ENCODE assay signal across 20 cellular contexts in genomic region chr11:108857382-108857781, GRCh38.
DNase-seq lines count a peak whose midpoint lies in the region; ATAC-seq, FAIRE-seq and TF ChIP-seq lines count a peak whose summit lies in the region.
"Had no signal": no experiment of that assay in that cellular context is flagged by ENCODE, and none has a peak within 500 bp of the region (broad histone marks: within the 10 kb centered on the region; RNA-seq: fewer than 3 reads in every experiment).

No MANE protein-coding gene starts in this region.

- DNase-seq in HepG2 (ENCODE audit: low spot score) (no peak), endodermal cell (no peak), right lobe of liver (no peak), aorta (peak in 1 of 2 donors; percentile 47), D721Med (ENCODE audit: insufficient read length, low spot score) (no peak)
- DNase-seq in NK-92 treated with Interleukin-12 subunit alpha and Interleukin-12 subunit beta, amount 100 ng/mL, for 24 hours (lab: John Stamatoyannopoulos, UW) = no peak
- DNase-seq: activated CD4-positive, alpha-beta T cell treated with anti-CD3 and anti-CD28 coated beads, Interleukin-2, amount 50 U/mL, for 4 hours; activated effector memory CD4-positive, alpha-beta T cell treated with anti-CD3 and anti-CD28 coated beads, Interleukin-2, amount 50 U/mL, for 16 hours; activated naive CD8-positive, alpha-beta T cell treated with anti-CD3 and anti-CD28 coated beads, Interleukin-2, amount 50 U/mL, for 24 hours; H7; midbrain; NCI-H1436; T-helper 2 cell; uterus had no signal

- H3K4me1 Mint-ChIP-seq in endodermal cell = peaks cover 15% of the 10 kb centered on the region

- H3K4me1 ChIP-seq in liver (ENCODE audit: control insufficient read depth in 4 of 4, insufficient read depth in 4 of 4, low read length in 3 of 4) (no peaks in the 10 kb centered on the region), HepG2 (ENCODE audit: insufficient read depth, low read length) (no peaks in the 10 kb centered on the region), endodermal cell (ENCODE audit: control insufficient read depth, insufficient read depth, low read length) (peaks cover 3% of the 10 kb centered on the region), right lobe of liver (no peaks in the 10 kb centered on the region), aorta (ENCODE audit: control insufficient read depth in 1 of 2, insufficient read depth in 2 of 2, low read length in 2 of 2) (peaks cover 0 to 9% of the 10 kb centered on the region in 2 donors)
- H3K4me1 ChIP-seq: uterus had no signal

- TF ChIP-seq RAD21 in liver (IDR thresholded peaks at IDR 0.05) (no peak), HepG2 (CRISPR knock-in tag; IDR thresholded peaks at IDR 0.05) (no peak)

- no peak for FAIRE-seq in HepG2 (lab: Jason Lieb, UNC)
- no peak for FAIRE-seq in D721Med (lab: Jason Lieb, UNC)

- no peak for TF ChIP-seq EP300 in HepG2 (IDR thresholded peaks at IDR 0.05; ENCODE audit: low read depth in 2 of 2, low read length in 2 of 2)
- TF ChIP-seq EP300 in HepG2 (CRISPR knock-in tag; IDR thresholded peaks at IDR 0.05; ENCODE audit: borderline replicate concordance) = no peak

- intact Hi-C loops in HepG2 (cut with micrococcal nuclease; ENCODE audit: unreplicated experiment) = no loop called here
- intact Hi-C loops in right lobe of liver (cut with DNase I) = no loop called here
- intact Hi-C loops in aorta (cut with DNase I) = no loop called here

- TF ChIP-seq CTCF in liver (IDR thresholded peaks at IDR 0.05; ENCODE audit: low read depth, low read length, missing input control) = no peak
- no peak for TF ChIP-seq CTCF in HepG2 (CRISPR knock-in tag; IDR thresholded peaks at IDR 0.05)
- no peak for TF ChIP-seq CTCF in endodermal cell (conservative IDR thresholded peaks at IDR 0.05)
- TF ChIP-seq CTCF in right lobe of liver (IDR thresholded peaks at IDR 0.05) = no peak
- TF ChIP-seq CTCF in D721Med (IDR thresholded peaks at IDR 0.05; ENCODE audit: insufficient read depth, missing control alignments) = no peak

- ATAC-seq in HepG2 (no peak), right lobe of liver (peak; percentile 57 to 75 (median 67)), aorta (ENCODE audit: low FRiP score) (peak; percentile 56), GM18873 (IDR thresholded peaks at IDR 0.05; ENCODE audit: low FRiP score, unreplicated experiment) (no peak)
- ATAC-seq: activated naive CD8-positive, alpha-beta T cell treated with anti-CD3 and anti-CD28 coated beads, Interleukin-2, amount 50 U/mL, for 24 hours; gastroesophageal sphincter; Panc1 had no signal

- no peaks in the 10 kb centered on the region for H3K27me3 Mint-ChIP-seq in endodermal cell (ENCODE audit: insufficient read depth)
- H3K27me3 Mint-ChIP-seq: activated naive CD8-positive, alpha-beta T cell treated with anti-CD3 and anti-CD28 coated beads, Interleukin-2, amount 50 U/mL, for 24 hours had no signal

- no peak overlapping the region for H3K4me2 ChIP-seq in HepG2 (ENCODE audit: low read depth, low read length)

- H3K9me3 Mint-ChIP-seq in endodermal cell = no peaks in the 10 kb centered on the region
- H3K9me3 Mint-ChIP-seq: activated naive CD8-positive, alpha-beta T cell treated with anti-CD3 and anti-CD28 coated beads, Interleukin-2, amount 50 U/mL, for 24 hours; neural crest cell had no signal

- no peak overlapping the region for H3K9ac ChIP-seq in liver (ENCODE audit: low read depth in 1 of 2, low read length in 2 of 2)
- no peak overlapping the region for H3K9ac ChIP-seq in HepG2 (ENCODE audit: insufficient read depth, low read depth, low read length)
- no peak overlapping the region for H3K9ac ChIP-seq in endodermal cell (ENCODE audit: extremely low read depth, low read length, poor library complexity, severe bottlenecking)

- in situ Hi-C loops in HepG2 (cut with HindIII; ENCODE audit: extremely low pct_ligation_motif_present, low pct_unique_long_range_greater_than_20kb) = no loop called here

- H3K27ac ChIP-seq in liver (ENCODE audit: low read depth in 1 of 2, low read length in 2 of 2) (no peak overlapping the region), HepG2 (ENCODE audit: extremely low read length, insufficient read depth, low read length) (no peak overlapping the region), endodermal cell (ENCODE audit: low read depth, low read length) (peak overlapping the region; percentile 0), right lobe of liver (no peak overlapping the region), aorta (ENCODE audit: low read depth in 1 of 2, low read length in 2 of 2) (peak overlapping the region in 1 of 2 donors; percentile 8)
- H3K27ac ChIP-seq: gastroesophageal sphincter, uterus, VCaP had no signal

- POLR2A ChIA-PET in HepG2 (lab: Yijun Ruan, JAX) = no interaction called here

- H3K27ac Mint-ChIP-seq in endodermal cell = peak overlapping the region; percentile 18
- H3K27ac Mint-ChIP-seq: activated naive CD8-positive, alpha-beta T cell treated with anti-CD3 and anti-CD28 coated beads, Interleukin-2, amount 50 U/mL, for 24 hours had no signal

- no peak overlapping the region for H3K4me3 ChIP-seq in liver (ENCODE audit: low read depth in 1 of 3, low read length in 3 of 3)
- H3K4me3 ChIP-seq in HepG2 (replicated peaks in 1 of 3; ENCODE audit: insufficient read depth in 1 of 3, low read depth in 2 of 3, low read length in 3 of 3) = no peak overlapping the region
- H3K4me3 ChIP-seq in endodermal cell (ENCODE audit: low read length) = no peak overlapping the region
- H3K4me3 ChIP-seq in right lobe of liver = no peak overlapping the region
- no peak overlapping the region for H3K4me3 ChIP-seq in aorta (ENCODE audit: low read length in 2 of 2)
- H3K4me3 ChIP-seq: gastroesophageal sphincter, uterus had no signal

- no peaks in the 10 kb centered on the region for H4K20me1 ChIP-seq in HepG2 (ENCODE audit: insufficient read depth, low read length)

- 85% methylated on average over 5 of the region's 5 CpGs for WGBS in liver
- 97% methylated on average over 5 of the region's 5 CpGs for WGBS in HepG2 (ENCODE audit: low lambda C conversion rate)
- 92 to 97% methylated on average over 5 of the region's 5 CpGs for WGBS in endodermal cell (ENCODE audit: insufficient coverage in 1 of 2, insufficient read length in 1 of 2), 2 experiments
- 91% methylated on average over 5 of the region's 5 CpGs for WGBS in right lobe of liver (ENCODE audit: insufficient coverage, low coverage, low lambda C conversion rate, missing lambda C conversion rate)
- WGBS in aorta, 2 donors = 19 to 29% methylated on average over 5 of the region's 5 CpGs

- no peak overlapping the region for H2AFZ ChIP-seq in HepG2 (ENCODE audit: low read length)

- H3K9me3 ChIP-seq in liver (ENCODE audit: control insufficient read depth in 4 of 4, low read length in 3 of 4) = no peaks in the 10 kb centered on the region
- no peaks in the 10 kb centered on the region for H3K9me3 ChIP-seq in HepG2 (ENCODE audit: low read length)
- no peaks in the 10 kb centered on the region for H3K9me3 ChIP-seq in endodermal cell (ENCODE audit: control insufficient read depth, low read length)
- no peaks in the 10 kb centered on the region for H3K9me3 ChIP-seq in right lobe of liver
- no peaks in the 10 kb centered on the region for H3K9me3 ChIP-seq in aorta (ENCODE audit: control insufficient read depth, low read length)
- H3K9me3 ChIP-seq: gastroesophageal sphincter, uterus had no signal

- CTCF ChIA-PET in HepG2 (lab: Yijun Ruan, JAX; ENCODE audit: low intra/inter-chr PET ratio, low total read pairs) = no interaction called here

- no TSS peak for BruUV-seq in HepG2 (replicated peaks; lab: Mats Ljungman, UMichigan)

- H3K36me3 ChIP-seq in liver (ENCODE audit: control insufficient read depth in 4 of 4, insufficient read depth in 3 of 4, low read depth in 1 of 4, low read length in 3 of 4) (no peaks in the 10 kb centered on the region), HepG2 (replicated peaks in 1 of 2; ENCODE audit: control insufficient read depth in 1 of 2, insufficient read depth in 2 of 2, low read length in 2 of 2) (no peaks in the 10 kb centered on the region; a peak in 2 of 5 replicates), endodermal cell (ENCODE audit: control insufficient read depth, insufficient read depth, low read length) (peaks cover 4% of the 10 kb centered on the region), right lobe of liver (no peaks in the 10 kb centered on the region), aorta (ENCODE audit: control insufficient read depth in 1 of 2, insufficient read depth in 2 of 2, low read length in 1 of 2) (no peaks in the 10 kb centered on the region)
- H3K36me3 ChIP-seq: gastroesophageal sphincter, uterus had no signal

- H3K79me2 ChIP-seq in HepG2 (ENCODE audit: insufficient read depth, low read length) = no peaks in the 10 kb centered on the region

- TF ChIP-seq POLR2A in HepG2 (IDR thresholded peaks at IDR 0.05; ENCODE audit: insufficient read depth in 1 of 2, low read depth in 2 of 2, low read length in 2 of 2) (no peak), right lobe of liver (IDR thresholded peaks at IDR 0.05) (no peak)

- H3K27me3 ChIP-seq in liver (ENCODE audit: control insufficient read depth in 4 of 4, insufficient read depth in 4 of 4, low read length in 3 of 4) = no peaks in the 10 kb centered on the region
- H3K27me3 ChIP-seq in HepG2 (ENCODE audit: control insufficient read depth in 1 of 2, insufficient read depth in 2 of 2, low read length in 2 of 2) = no peaks in the 10 kb centered on the region
- no peaks in the 10 kb centered on the region for H3K27me3 ChIP-seq in endodermal cell (ENCODE audit: control insufficient read depth, insufficient read depth, low read length, poor library complexity, severe bottlenecking)
- H3K27me3 ChIP-seq in right lobe of liver = no peaks in the 10 kb centered on the region
- no peaks in the 10 kb centered on the region for H3K27me3 ChIP-seq in aorta (ENCODE audit: control insufficient read depth in 1 of 2, insufficient read depth in 2 of 2, low read length in 1 of 2)
- H3K27me3 ChIP-seq: gastroesophageal sphincter, uterus had no signal

- no peak overlapping the region for H3K4me3 Mint-ChIP-seq in endodermal cell
- H3K4me3 Mint-ChIP-seq: activated naive CD8-positive, alpha-beta T cell treated with anti-CD3 and anti-CD28 coated beads, Interleukin-2, amount 50 U/mL, for 24 hours; neural crest cell had no signal

- H3K36me3 Mint-ChIP-seq in endodermal cell (ENCODE audit: low read depth) = no peaks in the 10 kb centered on the region

TF ChIP-seq in liver, 16 proteins besides CTCF, POLR2A, EP300 and RAD21 (continues in another document):
- TF ChIP-seq ATF3 (IDR thresholded peaks at IDR 0.05) (no peak), EGR1 (IDR thresholded peaks at IDR 0.05; ENCODE audit: low read depth in 2 of 2) (no peak), NR2F2 (IDR thresholded peaks at IDR 0.05) (peak; percentile 74)

TF ChIP-seq in HepG2, 621 proteins besides CTCF, POLR2A, EP300 and RAD21 (continues in another document):
- no peak for TF ChIP-seq SRY (CRISPR knock-in tag; IDR thresholded peaks at IDR 0.05)
- no peak for TF ChIP-seq NCOA2 (CRISPR knock-in tag; IDR thresholded peaks at IDR 0.05)

Comparison
In these comparisons a context has a peak if more than half of its experiments do, and no peak if none do; other contexts are left out.
1. ATAC-seq: peak in right lobe of liver (4 of 4) and aorta (single experiment); none in HepG2 (single experiment) and GM18873 (single experiment).